In the genomic region with DNA sequence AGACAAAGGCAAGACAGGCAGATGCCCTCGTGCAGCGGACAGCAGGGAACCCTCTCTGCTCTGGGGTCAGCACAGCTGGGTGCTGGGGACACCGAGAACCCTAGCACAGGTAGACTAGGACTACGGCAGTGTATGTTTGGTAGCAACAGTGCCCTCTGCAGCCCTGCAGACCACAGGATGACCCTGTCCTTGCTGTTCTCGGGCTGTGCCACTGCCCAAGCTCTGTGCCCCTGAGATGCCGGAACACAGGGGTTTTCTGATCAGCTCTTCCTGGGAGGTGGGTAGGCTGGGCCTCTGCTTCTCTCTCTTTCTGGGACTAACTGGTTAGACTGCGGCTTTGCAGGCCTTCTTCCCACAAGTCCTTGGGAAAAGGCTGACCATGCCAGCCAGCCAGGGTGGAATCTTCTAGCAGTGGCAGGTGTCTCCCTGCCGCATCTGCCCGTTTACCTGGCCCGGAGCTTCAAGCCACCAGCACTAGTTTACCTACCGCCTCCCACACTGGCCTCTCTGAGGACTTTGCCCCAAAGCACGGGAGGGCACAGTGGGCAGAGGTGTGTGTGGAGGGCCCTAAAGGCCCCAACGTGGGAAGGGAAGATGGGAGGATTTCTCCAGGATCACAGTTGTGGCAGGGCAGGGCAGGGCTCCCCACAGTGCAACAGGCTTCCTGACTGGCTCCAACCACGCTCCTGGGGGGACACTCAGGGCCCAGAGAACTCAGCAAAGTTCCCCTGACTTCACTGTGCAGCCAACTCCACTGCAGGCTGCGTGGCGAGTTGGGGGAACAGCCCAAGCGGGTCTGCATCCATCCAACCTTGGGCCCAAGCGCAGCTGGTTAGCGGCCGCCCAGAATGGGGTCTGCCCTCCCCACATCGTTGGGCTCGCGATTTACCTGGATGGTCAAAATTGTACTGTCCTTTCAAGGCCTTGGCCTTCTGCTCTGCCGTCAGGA, we compare ENCODE assay signal across 1 cellular context.
TF ChIP-seq lines count a peak whose summit lies in the region.

No MANE protein-coding gene starts in this region.

TF ChIP-seq in endothelial cell of umbilical vein, 7 proteins besides CTCF, POLR2A, EP300 and RAD21:
- no peak for TF ChIP-seq FOS (IDR thresholded peaks at IDR 0.05; ENCODE audit: borderline replicate concordance, insufficient read depth, low read length)
- TF ChIP-seq POLR2AphosphoS5 (IDR thresholded peaks at IDR 0.05; ENCODE audit: insufficient read depth, low read depth, low read length) = no peak
- TF ChIP-seq JUN (IDR thresholded peaks at IDR 0.05; ENCODE audit: borderline replicate concordance, insufficient read depth, insufficient read length, low read depth) = no peak
- TF ChIP-seq, protein P1, sequence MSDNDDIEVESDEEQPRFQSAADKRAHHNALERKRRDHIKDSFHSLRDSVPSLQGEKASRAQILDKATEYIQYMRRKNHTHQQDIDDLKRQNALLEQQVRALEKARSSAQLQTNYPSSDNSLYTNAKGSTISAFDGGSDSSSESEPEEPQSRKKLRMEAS (IDR thresholded peaks at IDR 0.05; ENCODE audit: insufficient read depth, insufficient read length) = no peak
- no peak for TF ChIP-seq GATA2 (IDR thresholded peaks at IDR 0.05; ENCODE audit: insufficient read depth, insufficient read length, low read depth, low read length)
- no peak for TF ChIP-seq EZH2 (IDR thresholded peaks at IDR 0.05; ENCODE audit: borderline replicate concordance, low read depth, low read length, severe bottlenecking)
